ENCODE assay signal across 8 cellular contexts in genomic region chrX:75603833-75604232, GRCh38.
DNase-seq lines count a peak whose midpoint lies in the region; FAIRE-seq and TF ChIP-seq lines count a peak whose summit lies in the region.

No MANE protein-coding gene starts in this region.

- no peaks in the 10 kb centered on the region for H3K27me3 Mint-ChIP-seq in activated T-helper 1 cell treated with anti-CD3 and anti-CD28 coated beads, Interleukin-12 subunit alpha, Interleukin-12 subunit beta, Interleukin-2, Interleukin-4 antibody, amounts not matched to agents 30 ng/mL and 10 ng/mL and 1 ng/mL, durations not matched to agents 14 hours and 24 hours and 36 hours (ENCODE audit: insufficient read depth)

- no peak overlapping the region for H3K27ac Mint-ChIP-seq in activated T-helper 1 cell treated with anti-CD3 and anti-CD28 coated beads, Interleukin-12 subunit alpha, Interleukin-12 subunit beta, Interleukin-2, Interleukin-4 antibody, amounts not matched to agents 30 ng/mL and 10 ng/mL and 1 ng/mL, durations not matched to agents 14 hours and 24 hours and 36 hours

- H3K9me3 Mint-ChIP-seq in activated T-helper 1 cell treated with anti-CD3 and anti-CD28 coated beads, Interleukin-12 subunit alpha, Interleukin-12 subunit beta, Interleukin-2, Interleukin-4 antibody, amounts not matched to agents 30 ng/mL and 10 ng/mL and 1 ng/mL, durations not matched to agents 14 hours and 24 hours and 36 hours = no peaks in the 10 kb centered on the region

- H3K4me3 ChIP-seq in HFF-Myc (replicated peaks; ENCODE audit: low read depth, low read length) = no peak overlapping the region
- H3K4me3 ChIP-seq in fibroblast of the aortic adventitia (ENCODE audit: low read depth, low read length) = no peak overlapping the region
- no peak overlapping the region for H3K4me3 ChIP-seq in skeletal muscle cell (ENCODE audit: low read depth, low read length)

- H3K4me3 Mint-ChIP-seq in activated T-helper 1 cell treated with anti-CD3 and anti-CD28 coated beads, Interleukin-12 subunit alpha, Interleukin-12 subunit beta, Interleukin-2, Interleukin-4 antibody, amounts not matched to agents 30 ng/mL and 10 ng/mL and 1 ng/mL, durations not matched to agents 14 hours and 24 hours and 36 hours = no peak overlapping the region

- TF ChIP-seq CTCF in HFF-Myc (IDR thresholded peaks at IDR 0.05; ENCODE audit: low read depth, low read length, missing control alignments) (peak; percentile 31), fibroblast of the aortic adventitia (IDR thresholded peaks at IDR 0.05; ENCODE audit: insufficient read depth, low read length) (peak; percentile 63)

- H3K36me3 Mint-ChIP-seq in activated T-helper 1 cell treated with anti-CD3 and anti-CD28 coated beads, Interleukin-12 subunit alpha, Interleukin-12 subunit beta, Interleukin-2, Interleukin-4 antibody, amounts not matched to agents 30 ng/mL and 10 ng/mL and 1 ng/mL, durations not matched to agents 14 hours and 24 hours and 36 hours (ENCODE audit: low read depth) = no peaks in the 10 kb centered on the region

- DNase-seq in DMS153 (lab: John Stamatoyannopoulos, UW) = peak; percentile 0
- DNase-seq in HFF-Myc (ENCODE audit: extremely low read depth, low read depth) = no peak
- peak; percentile 4 for DNase-seq in RCC 7860 (ENCODE audit: low spot score)
- peak; percentile 40 for DNase-seq in fibroblast of the aortic adventitia (ENCODE audit: low read depth)
- DNase-seq in skeletal muscle cell (ENCODE audit: low read depth) = peak; percentile 0
- DNase-seq in NCI-H226 = no peak
- DNase-seq in activated gamma-delta T cell treated with Interleukin-2 at 50 U/mL for 16 hours = no peak
- no peak for DNase-seq in activated T-helper 1 cell treated with anti-CD3 and anti-CD28 coated beads, Interleukin-12 subunit alpha, Interleukin-12 subunit beta, Interleukin-2, Interleukin-4 antibody, amounts not matched to agents 30 ng/mL and 10 ng/mL and 1 ng/mL, durations not matched to agents 14 hours and 24 hours and 36 hours (ENCODE audit: low spot score)

- FAIRE-seq in RCC 7860 (lab: Jason Lieb, UNC) = peak; percentile 52

- intact Hi-C loops in activated T-helper 1 cell treated with anti-CD3 and anti-CD28 coated beads, Interleukin-12 subunit alpha, Interleukin-12 subunit beta, Interleukin-2, Interleukin-4 antibody, amounts not matched to agents 30 ng/mL and 10 ng/mL and 1 ng/mL, durations not matched to agents 14 hours and 24 hours and 36 hours (cut with micrococcal nuclease) = loop anchor here (1.0 to 10.0 kb wide), 2 partner anchors 565 to 989 kb away; partner anchors contain the start of gene RLIM

- H3K4me1 Mint-ChIP-seq in activated T-helper 1 cell treated with anti-CD3 and anti-CD28 coated beads, Interleukin-12 subunit alpha, Interleukin-12 subunit beta, Interleukin-2, Interleukin-4 antibody, amounts not matched to agents 30 ng/mL and 10 ng/mL and 1 ng/mL, durations not matched to agents 14 hours and 24 hours and 36 hours (ENCODE audit: low read depth) = no peaks in the 10 kb centered on the region

Comparison
In these comparisons a context has a peak if more than half of its experiments do, and no peak if none do; other contexts are left out.
1. DNase-seq: peak in DMS153 (single experiment), RCC 7860 (single experiment), fibroblast of the aortic adventitia (single experiment) and skeletal muscle cell (single experiment); none in HFF-Myc (single experiment), NCI-H226 (single experiment), activated gamma-delta T cell treated with Interleukin-2 at 50 U/mL for 16 hours (single experiment) and activated T-helper 1 cell treated with anti-CD3 and anti-CD28 coated beads, Interleukin-12 subunit alpha, Interleukin-12 subunit beta, Interleukin-2, Interleukin-4 antibody, amounts not matched to agents 30 ng/mL and 10 ng/mL and 1 ng/mL, durations not matched to agents 14 hours and 24 hours and 36 hours (single experiment).